8 cellular contexts compared by ENCODE assay signal in the genomic region with DNA sequence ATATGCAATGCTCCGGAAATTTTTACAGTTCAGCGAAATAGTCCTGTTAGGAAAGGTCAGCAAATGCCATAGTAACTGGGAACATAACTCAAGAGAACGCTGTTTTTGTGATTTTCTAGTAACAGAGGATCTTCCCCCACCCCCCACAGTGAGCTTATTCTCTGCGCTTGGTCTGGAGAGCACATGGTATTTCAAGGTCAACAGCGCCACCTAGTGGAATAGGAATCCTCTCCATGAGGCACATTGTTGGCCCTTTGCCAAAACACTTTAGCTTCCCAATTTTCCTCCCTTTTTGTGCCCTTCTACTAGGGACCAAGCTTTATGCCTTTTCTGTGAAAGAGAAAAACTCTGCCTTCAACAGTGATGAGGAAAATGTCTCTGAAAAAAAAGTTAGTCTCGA. TPM values are rescaled to one million over a fixed set of nuclear protein-coding genes. Genes with fewer than 3 reads are reported as not detected.
A peak's percentile ranks its signal among the peaks of the same experiment; 100 is the strongest.
DNase-seq lines count a peak whose midpoint lies in the region; ATAC-seq and TF ChIP-seq lines count a peak whose summit lies in the region.

No MANE protein-coding gene starts in this region.

- CTCF ChIA-PET in activated CD8-positive, alpha-beta T cell treated with anti-CD3 and anti-CD28 coated beads for 36 hours (lab: Charles Lee) = interaction anchor here (0.6 to 1.1 kb wide), 2 partner anchors 1545 to 1688 kb away, joined by 3 read pairs; no protein-coding TSS in a partner anchor

- no peak overlapping the region for H3K27ac Mint-ChIP-seq in activated CD8-positive, alpha-beta T cell treated with anti-CD3 and anti-CD28 coated beads for 36 hours

- H3K9me3 ChIP-seq in tibial artery = peaks cover 0 to 3% (median 0%) of the 10 kb centered on the region in 3 donors

- no peaks in the 10 kb centered on the region for H3K27me3 ChIP-seq in tibial artery

- DNase-seq in Caki2 (ENCODE audit: low read depth) (peak; percentile 46), H4 (ENCODE audit: low spot score) (peak; percentile 63), NCI-H2196 (lab: John Stamatoyannopoulos, UW; ENCODE audit: unreplicated experiment) (peak; percentile 90), left lobe of liver (ENCODE audit: low spot score) (peak; percentile 51), tibial artery (no peak)
- DNase-seq in activated CD8-positive, alpha-beta T cell treated with anti-CD3 and anti-CD28 coated beads for 36 hours = peak; percentile 52

- POLR2A ChIA-PET in activated CD8-positive, alpha-beta T cell treated with anti-CD3 and anti-CD28 coated beads for 36 hours (lab: Charles Lee) = no interaction called here

- H3K9me3 Mint-ChIP-seq in activated CD8-positive, alpha-beta T cell treated with anti-CD3 and anti-CD28 coated beads for 36 hours = peaks cover 6% of the 10 kb centered on the region

- no peaks in the 10 kb centered on the region for H3K4me1 ChIP-seq in tibial artery

- no peak for ATAC-seq in activated CD8-positive, alpha-beta T cell treated with anti-CD3 and anti-CD28 coated beads for 36 hours
- ATAC-seq in left lobe of liver = peak; percentile 70
- ATAC-seq in esophagus mucosa = no peak
- ATAC-seq in HG03280 (IDR thresholded peaks at IDR 0.05; ENCODE audit: unreplicated experiment) = no peak

- TF ChIP-seq CTCF in activated CD8-positive, alpha-beta T cell treated with anti-CD3 and anti-CD28 coated beads for 36 hours (IDR thresholded peaks at IDR 0.05) = peak; percentile 70
- peak in 1 of 2 experiments; percentile 8 for TF ChIP-seq CTCF in tibial artery (IDR thresholded peaks at IDR 0.05)

- H3K4me1 Mint-ChIP-seq in activated CD8-positive, alpha-beta T cell treated with anti-CD3 and anti-CD28 coated beads for 36 hours (ENCODE audit: low read depth) = no peaks in the 10 kb centered on the region

- no peak overlapping the region for H3K4me3 ChIP-seq in tibial artery

- intact Hi-C loops in activated CD8-positive, alpha-beta T cell treated with anti-CD3 and anti-CD28 coated beads for 36 hours (cut with micrococcal nuclease) = no loop called here
- intact Hi-C loops in tibial artery (cut with DNase I; ENCODE audit: low total_unique reads) = no loop called here

- H3K27me3 Mint-ChIP-seq in activated CD8-positive, alpha-beta T cell treated with anti-CD3 and anti-CD28 coated beads for 36 hours = no peaks in the 10 kb centered on the region

- no peak overlapping the region for H3K4me3 Mint-ChIP-seq in activated CD8-positive, alpha-beta T cell treated with anti-CD3 and anti-CD28 coated beads for 36 hours

- H3K36me3 Mint-ChIP-seq in activated CD8-positive, alpha-beta T cell treated with anti-CD3 and anti-CD28 coated beads for 36 hours (ENCODE audit: low read depth) = no peaks in the 10 kb centered on the region

- H3K27ac ChIP-seq in tibial artery = no peak overlapping the region

- in situ Hi-C loops in Caki2 (cut with HindIII; ENCODE audit: low pct_unique_long_range_greater_than_20kb, low sequenced_read_pairs) = no loop called here

- H3K36me3 ChIP-seq in tibial artery = no peaks in the 10 kb centered on the region

RNA-seq across cellular contexts. Expression of a gene that starts 13.2 kb away (rescaled TPM):
- not detected in 2 replicates for total RNA-seq in Caki2 (2014; rRNA removed; shearing (Covaris generic); ENCODE audit: low replicate concordance)
- not detected in 2 replicates for total RNA-seq in H4 (2014; rRNA removed; shearing (Covaris generic))
- not detected for total RNA-seq in activated CD8-positive, alpha-beta T cell treated with anti-CD3 and anti-CD28 coated beads for 36 hours
- not detected for total RNA-seq in left lobe of liver
- total RNA-seq in esophagus mucosa = not detected

RNA-seq across cellular contexts. Expression of a gene that starts 37.1 kb away (rescaled TPM):
- total RNA-seq in Caki2 (2014; rRNA removed; shearing (Covaris generic); ENCODE audit: low replicate concordance) = not detected in 2 replicates
- not detected in 2 replicates for total RNA-seq in H4 (2014; rRNA removed; shearing (Covaris generic))
- total RNA-seq in activated CD8-positive, alpha-beta T cell treated with anti-CD3 and anti-CD28 coated beads for 36 hours = not detected
- total RNA-seq in left lobe of liver (not detected), esophagus mucosa (not detected)

RNA-seq across cellular contexts. Expression of a gene that starts 43.4 kb away (rescaled TPM):
- total RNA-seq in Caki2 (2014; rRNA removed; shearing (Covaris generic); ENCODE audit: low replicate concordance) = not detected in 2 replicates
- not detected in 2 replicates for total RNA-seq in H4 (2014; rRNA removed; shearing (Covaris generic))
- not detected for total RNA-seq in activated CD8-positive, alpha-beta T cell treated with anti-CD3 and anti-CD28 coated beads for 36 hours
- total RNA-seq in left lobe of liver (not detected), esophagus mucosa (not detected)

Comparison
In these comparisons a context has a peak if more than half of its experiments do, and no peak if none do; other contexts are left out.
1. DNase-seq: peak in Caki2 (single experiment), H4 (single experiment), NCI-H2196 (single experiment), activated CD8-positive, alpha-beta T cell treated with anti-CD3 and anti-CD28 coated beads for 36 hours (single experiment) and left lobe of liver (single experiment); none in tibial artery (0 of 2).